ENCODE assay signal across 8 cellular contexts in the genomic region with DNA sequence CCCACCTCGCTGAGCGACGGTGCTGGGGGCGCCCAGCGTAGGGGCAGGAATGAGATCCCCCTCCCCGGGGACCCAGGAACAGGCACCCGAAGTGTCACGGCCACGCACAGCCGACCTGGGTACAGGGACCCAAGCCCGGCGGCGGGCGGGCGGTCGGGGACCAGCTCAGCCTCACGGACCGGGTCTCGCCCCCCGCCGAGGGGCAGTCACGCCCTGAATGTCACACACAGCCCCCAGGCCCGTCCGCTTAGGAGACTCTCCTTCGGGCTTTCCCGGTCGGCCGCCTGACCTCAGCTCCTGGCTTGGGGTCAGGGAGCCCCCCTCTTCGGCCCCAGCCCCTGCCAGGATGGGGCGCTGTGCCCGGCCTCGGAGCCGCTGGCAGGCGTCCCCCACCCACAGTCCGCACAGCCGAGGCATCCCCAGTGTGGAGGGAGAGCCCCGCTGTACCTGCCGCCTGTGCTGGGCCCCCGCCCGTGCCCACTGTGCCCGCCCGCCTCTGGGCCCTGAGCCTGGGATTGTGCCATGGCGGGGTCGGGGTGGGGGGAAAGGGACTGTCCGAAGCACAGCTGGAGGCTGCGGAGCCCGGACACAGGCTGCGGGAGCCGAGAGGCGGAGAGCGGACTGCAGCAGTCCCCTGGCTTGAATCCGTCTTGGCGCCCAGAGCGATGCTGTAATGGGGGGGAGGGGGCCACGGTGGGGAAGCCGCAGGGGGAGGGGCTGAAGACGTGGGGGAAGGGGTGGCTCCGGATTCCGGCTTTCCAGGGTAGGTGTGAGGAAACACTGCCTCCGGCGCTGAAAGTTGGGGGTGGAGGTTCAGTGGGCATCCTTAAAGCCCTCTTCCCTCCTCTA. TPM values are rescaled to one million over a fixed set of nuclear protein-coding genes. Genes with fewer than 3 reads are reported as not detected.
DNase-seq lines count a peak whose midpoint lies in the region; ATAC-seq, FAIRE-seq and TF ChIP-seq lines count a peak whose summit lies in the region.

No MANE protein-coding gene starts in this region.

- H3K9me3 Mint-ChIP-seq in IgD-negative memory B cell = peaks cover 0 to 2% (median 0%) of the 10 kb centered on the region in 3 donors
- no peaks in the 10 kb centered on the region for H3K9me3 Mint-ChIP-seq in natural killer cell treated with Interleukin-12 subunit alpha and Interleukin-12 subunit beta and Interleukin-15 and Interleukin-18, amount 100 ng/mL, for 72 hours

- H3K4me1 ChIP-seq in A549 = 0 out of 3 replicates have a peak, but pooled peaks cover 3% of the 10 kb centered on the region

- H3K4me2 ChIP-seq in A549 = peak overlapping the region; percentile 100

- no peak for TF ChIP-seq CTCF in A549 (IDR thresholded peaks at IDR 0.05)
- TF ChIP-seq CTCF in brain microvascular endothelial cell (IDR thresholded peaks at IDR 0.05; ENCODE audit: low read depth, low read length, missing control alignments) = no peak

- peaks cover 0 to 8% (median 4%) of the 10 kb centered on the region in 3 donors for H3K4me1 Mint-ChIP-seq in IgD-negative memory B cell
- H3K4me1 Mint-ChIP-seq in natural killer cell treated with Interleukin-12 subunit alpha and Interleukin-12 subunit beta and Interleukin-15 and Interleukin-18, amount 100 ng/mL, for 72 hours (ENCODE audit: low read depth in 2 of 2) = peaks cover 5 to 7% of the 10 kb centered on the region in 2 donors

- 10% methylated on average over 4 of the region's 61 CpGs for WGBS in A549 (ENCODE audit: missing lambda C conversion rate)

- in situ Hi-C loops in brain microvascular endothelial cell (cut with HindIII; ENCODE audit: low pct_ligation_motif_present, low sequenced_read_pairs) = no loop called here

- TF ChIP-seq POLR2A in A549 (IDR thresholded peaks at IDR 0.05; ENCODE audit: low read length) = no peak

- peaks cover 27% of the 10 kb centered on the region for H3K27me3 Mint-ChIP-seq in IgD-negative memory B cell
- H3K27me3 Mint-ChIP-seq in natural killer cell treated with Interleukin-12 subunit alpha and Interleukin-12 subunit beta and Interleukin-15 and Interleukin-18, amount 100 ng/mL, for 72 hours = peaks cover 17 to 25% of the 10 kb centered on the region in 2 donors

- CTCF ChIA-PET in A549 (lab: Yijun Ruan, JAX) = interaction anchor here (0.6 to 1.1 kb wide), 2 partner anchors 19 to 70 kb away, joined by 3 read pairs; partner anchors contain the start of gene SMIM12

- H3K9me3 ChIP-seq in A549 = no peaks in the 10 kb centered on the region

- no peak for FAIRE-seq in A549 (lab: Jason Lieb, UNC)

- H3K36me3 ChIP-seq in brain microvascular endothelial cell (replicated peaks) = no peaks in the 10 kb centered on the region

- no peak overlapping the region for H3K27ac Mint-ChIP-seq in IgD-negative memory B cell
- H3K27ac Mint-ChIP-seq in natural killer cell treated with Interleukin-12 subunit alpha and Interleukin-12 subunit beta and Interleukin-15 and Interleukin-18, amount 100 ng/mL, for 72 hours = no peak overlapping the region

- TF ChIP-seq EP300 in A549 (IDR thresholded peaks at IDR 0.05) = no peak

- H3K4me3 Mint-ChIP-seq in IgD-negative memory B cell = peak overlapping the region; percentile 18 to 73 (median 52)
- peak overlapping the region; percentile 38 for H3K4me3 Mint-ChIP-seq in natural killer cell treated with Interleukin-12 subunit alpha and Interleukin-12 subunit beta and Interleukin-15 and Interleukin-18, amount 100 ng/mL, for 72 hours

- peaks cover 3% of the 10 kb centered on the region for H3K36me3 Mint-ChIP-seq in IgD-negative memory B cell
- peaks cover 5% of the 10 kb centered on the region for H3K36me3 Mint-ChIP-seq in natural killer cell treated with Interleukin-12 subunit alpha and Interleukin-12 subunit beta and Interleukin-15 and Interleukin-18, amount 100 ng/mL, for 72 hours

- no peak for TF ChIP-seq RAD21 in A549 (conservative IDR thresholded peaks at IDR 0.05 in 1 of 2, IDR thresholded peaks at IDR 0.05 in 1 of 2)

- DNase-seq in A549 (ENCODE audit: low read depth in 1 of 2, low spot score in 1 of 2) (no peak), brain microvascular endothelial cell (no peak), HCEC 1CT (no peak)
- DNase-seq in natural killer cell treated with Interleukin-12 subunit alpha and Interleukin-12 subunit beta and Interleukin-15 and Interleukin-18, amount 100 ng/mL, for 72 hours (ENCODE audit: low spot score) = no peak
- no peak for DNase-seq in NK-92 treated with Interleukin-12 subunit alpha and Interleukin-12 subunit beta, amount 100 ng/mL, for 24 hours (lab: John Stamatoyannopoulos, UW)

- H3K27ac ChIP-seq in A549 = peak overlapping the region in 1 of 2 experiments; percentile 75; a peak in 2 of 6 replicates
- H3K27ac ChIP-seq in brain microvascular endothelial cell = no peak overlapping the region

- POLR2A ChIA-PET in A549 (lab: Yijun Ruan, JAX) = no interaction called here

- H3K27me3 ChIP-seq in brain microvascular endothelial cell (replicated peaks) = peaks cover 27% of the 10 kb centered on the region

- peak overlapping the region; percentile 68 for H3K4me3 ChIP-seq in A549
- peak overlapping the region; percentile 17 for H3K4me3 ChIP-seq in brain microvascular endothelial cell (ENCODE audit: low read depth, low read length)

- ATAC-seq in A549 = peak in 1 of 2 experiments; percentile 61; a peak in 3 of 6 replicates
- peak in 1 of 2 donors; percentile 16 for ATAC-seq in natural killer cell treated with Interleukin-12 subunit alpha and Interleukin-12 subunit beta and Interleukin-15 and Interleukin-18, amount 100 ng/mL, for 72 hours
- ATAC-seq in HG02885 (IDR thresholded peaks at IDR 0.05; ENCODE audit: poor library complexity, unreplicated experiment) = no peak
- ATAC-seq in GM21619 (IDR thresholded peaks at IDR 0.05; ENCODE audit: unreplicated experiment) = no peak

TF ChIP-seq in A549, 52 proteins besides CTCF, POLR2A, EP300 and RAD21:
- no peak for TF ChIP-seq KDM5A (IDR thresholded peaks at IDR 0.05)
- TF ChIP-seq FOXS1 (CRISPR knock-in tag; IDR thresholded peaks at IDR 0.05) = no peak
- TF ChIP-seq PBX3 (IDR thresholded peaks at IDR 0.05) = no peak
- no peak for TF ChIP-seq EHF (CRISPR knock-in tag; IDR thresholded peaks at IDR 0.05)

RNA-seq across cellular contexts. Expression of gene DLGAP3, which starts 0.6 kb away (rescaled TPM):
- 0.03 TPM in 1 of 2 replicates, not detected in the other for polyA plus RNA-seq in A549 (2011; rRNA removed)
- 0.05 and 0.06 TPM in 2 replicates for polyA plus RNA-seq in A549 (2012; cell fraction: cytosol; rRNA removed)
- 0.07 and 0.08 TPM in 2 replicates for polyA plus RNA-seq in A549 (2012; cell fraction: nucleus; rRNA removed)
- 0.04 to 0.07 TPM (median 0.05 TPM) in 3 replicates for polyA plus RNA-seq in A549 (2017; fragmentation: RNase III; extraction: RNeasy Plus Mini Kit Qiagen cat#74134 plus additional on column Dnase treatment)
- not detected in 2 replicates for polyA minus RNA-seq in A549 (2011; rRNA and poly(A)+ RNA removed)
- 0.33 TPM for polyA plus RNA-seq in IgD-negative memory B cell
- total RNA-seq in natural killer cell treated with Interleukin-12 subunit alpha and Interleukin-12 subunit beta and Interleukin-15 and Interleukin-18, amount 100 ng/mL, for 72 hours = under 1 TPM; 0.71 to 0.73 TPM

RNA-seq across cellular contexts. Expression of gene TMEM35B, which starts 55.1 kb away (rescaled TPM):
- polyA plus RNA-seq in A549 (2011; rRNA removed) = 27.2 and 31.8 TPM in 2 replicates
- 18.1 and 21.2 TPM in 2 replicates for polyA plus RNA-seq in A549 (2012; cell fraction: cytosol; rRNA removed)
- polyA plus RNA-seq in A549 (2012; cell fraction: nucleus; rRNA removed) = 8.9 and 12.7 TPM in 2 replicates
- polyA plus RNA-seq in A549 (2017; fragmentation: RNase III; extraction: RNeasy Plus Mini Kit Qiagen cat#74134 plus additional on column Dnase treatment) = 12.6 to 16.8 TPM (median 13.3 TPM) in 3 replicates
- polyA minus RNA-seq in A549 (2011; rRNA and poly(A)+ RNA removed) = 8.8 and 11.9 TPM in 2 replicates
- polyA plus RNA-seq in IgD-negative memory B cell = 70.7 TPM
- 10 to 100 TPM; 14.3 to 20.3 TPM for total RNA-seq in natural killer cell treated with Interleukin-12 subunit alpha and Interleukin-12 subunit beta and Interleukin-15 and Interleukin-18, amount 100 ng/mL, for 72 hours
